9 cellular contexts compared by ENCODE assay signal in genomic region chr21:40841524-40842196, GRCh38. TPM values are rescaled to one million over a fixed set of nuclear protein-coding genes. Genes with fewer than 3 reads are reported as not detected.
DNase-seq lines count a peak whose midpoint lies in the region; ATAC-seq, FAIRE-seq and TF ChIP-seq lines count a peak whose summit lies in the region.
"Had no signal": no experiment of that assay in that cellular context is flagged by ENCODE, and none has a peak within 500 bp of the region (broad histone marks: within the 10 kb centered on the region; RNA-seq: fewer than 3 reads in every experiment).

No MANE protein-coding gene starts in this region.

- peaks cover 32% of the 10 kb centered on the region for H3K27me3 ChIP-seq in adipocyte (replicated peaks; ENCODE audit: control insufficient read depth, insufficient read depth, low read length)
- no peaks in the 10 kb centered on the region for H3K27me3 ChIP-seq in keratinocyte (ENCODE audit: control insufficient read depth, extremely low read depth, insufficient read depth, low read length)

- TF ChIP-seq CTCF in NB4 (IDR thresholded peaks at IDR 0.05; ENCODE audit: low read depth, low read length) (no peak), keratinocyte (optimal IDR thresholded peaks at IDR 0.05 in 1 of 3, IDR thresholded peaks at IDR 0.05 in 1 of 3, conservative IDR thresholded peaks at IDR 0.05 in 1 of 3; ENCODE audit: extremely low read depth in 1 of 3, insufficient read depth in 2 of 3, low read length in 3 of 3) (peak; percentile 50 to 86 (median 58)), GM10266 (IDR thresholded peaks at IDR 0.05; ENCODE audit: control insufficient read depth, insufficient read depth, low read depth, missing control alignments) (no peak)

- H3K4me1 ChIP-seq in adipocyte (ENCODE audit: control insufficient read depth, insufficient read depth, low read length) (no peaks in the 10 kb centered on the region), keratinocyte (ENCODE audit: control insufficient read depth, extremely low read depth, insufficient read depth, low read length) (peaks cover 59% of the 10 kb centered on the region)

- H3K27ac ChIP-seq in keratinocyte (ENCODE audit: control insufficient read depth, insufficient read depth, low read length): no peak overlapping the region
- H3K27ac ChIP-seq: skin epidermis had no signal

- no peaks in the 10 kb centered on the region for H3K9me1 ChIP-seq in keratinocyte (ENCODE audit: control insufficient read depth, extremely low read depth, insufficient read depth, low read length)

- H3K4me2 ChIP-seq in keratinocyte (ENCODE audit: control insufficient read depth, extremely low read depth, insufficient read depth, low read depth, low read length): peak overlapping the region; percentile 75

- no peaks in the 10 kb centered on the region for H4K20me1 ChIP-seq in keratinocyte (ENCODE audit: control insufficient read depth, extremely low read depth, insufficient read depth, low read length)

- peak; percentile 10 for DNase-seq in AG08395 (ENCODE audit: low spot score)
- DNase-seq in NB4 (ENCODE audit: low read depth): peak; percentile 13
- peak; percentile 72 for DNase-seq in adipocyte (ENCODE audit: low read depth)
- DNase-seq in keratinocyte (ENCODE audit: low read depth, low spot score): no peak
- DNase-seq in GM10266 (ENCODE audit: extremely low spot score): no peak
- no peak for DNase-seq in effector CD4-positive, alpha-beta T cell
- no peak for DNase-seq in activated CD8-positive, alpha-beta memory T cell treated with anti-CD3 and anti-CD28 coated beads for 24 hours

- H3K9ac ChIP-seq in adipocyte (ENCODE audit: low read length) (no peak overlapping the region), keratinocyte (ENCODE audit: control insufficient read depth, extremely low read depth, insufficient read depth, low read length) (peak overlapping the region; percentile 7)

- H2AFZ ChIP-seq in keratinocyte (ENCODE audit: control insufficient read depth, low read length): peak overlapping the region; percentile 76

- no peaks in the 10 kb centered on the region for H3K9me3 ChIP-seq in adipocyte (ENCODE audit: control insufficient read depth, low read length)
- H3K9me3 ChIP-seq in keratinocyte (ENCODE audit: control insufficient read depth, low read depth, low read length): no peaks in the 10 kb centered on the region

- no peak overlapping the region for H3K4me3 ChIP-seq in NB4 (ENCODE audit: low read depth, low read length)
- no peak overlapping the region for H3K4me3 ChIP-seq in adipocyte (ENCODE audit: low read length)
- peak overlapping the region in 2 of 3 experiments; percentile 44 to 50 for H3K4me3 ChIP-seq in keratinocyte (ENCODE audit: control insufficient read depth in 2 of 3, extremely low read depth in 1 of 3, insufficient read depth in 2 of 3, low read depth in 1 of 3, low read length in 3 of 3)
- H3K4me3 ChIP-seq: skin epidermis had no signal

- no peak for ATAC-seq in HG02884 (IDR thresholded peaks at IDR 0.05; ENCODE audit: unreplicated experiment)

- no peak for FAIRE-seq in keratinocyte (lab: Jason Lieb, UNC)

- H3K79me2 ChIP-seq in keratinocyte (ENCODE audit: control insufficient read depth, insufficient read depth, low read length): peaks cover 24% of the 10 kb centered on the region

- dilution Hi-C loops in keratinocyte (cut with MboI; ENCODE audit: extremely low pct_ligation_motif_present, low sequenced_read_pairs): no loop called here

- H3K36me3 ChIP-seq in adipocyte (ENCODE audit: control insufficient read depth, insufficient read depth, low read length, severe bottlenecking): no peaks in the 10 kb centered on the region
- H3K36me3 ChIP-seq in keratinocyte (ENCODE audit: control insufficient read depth in 2 of 2, extremely low read depth in 1 of 2, insufficient read depth in 2 of 2, low read length in 2 of 2): no peaks in the 10 kb centered on the region

- TF ChIP-seq POLR2A in NB4 (IDR thresholded peaks at IDR 0.05; ENCODE audit: extremely low read depth, insufficient read length): no peak

RNA-seq across cellular contexts. Expression of gene DSCAM, which starts 5.3 kb away (rescaled TPM):
- 1.5 to 3.2 TPM (median 2.1 TPM) in 3 replicates for polyA plus RNA-seq in keratinocyte
- polyA plus RNA-seq in keratinocyte (2011; ENCODE audit: low read depth): 0.45 TPM
- polyA plus RNA-seq in keratinocyte (2011; cell fraction: cytosol; rRNA removed): 1.4 TPM in 2 replicates
- 5.0 TPM in 2 replicates for polyA plus RNA-seq in keratinocyte (2011; cell fraction: nucleus; rRNA removed)
- polyA plus RNA-seq in keratinocyte (2012; ENCODE audit: low replicate concordance): 0.72 and 3.1 TPM in 2 replicates
- 4.1 to 9.3 TPM (median 6.8 TPM) in 3 replicates for polyA minus RNA-seq in keratinocyte
- 2.5 TPM for polyA minus RNA-seq in keratinocyte (2011; cell fraction: cytosol; rRNA and poly(A)+ RNA removed)
- 12.2 and 16.9 TPM in 2 replicates for polyA minus RNA-seq in keratinocyte (2011; cell fraction: nucleus; rRNA and poly(A)+ RNA removed)

Comparison
In these comparisons a context has a peak if more than half of its experiments do, and no peak if none do; other contexts are left out.
1. DNase-seq: peak in AG08395 (single experiment), NB4 (single experiment) and adipocyte (single experiment); none in keratinocyte (single experiment), GM10266 (single experiment), effector CD4-positive, alpha-beta T cell (single experiment) and activated CD8-positive, alpha-beta memory T cell treated with anti-CD3 and anti-CD28 coated beads for 24 hours (single experiment).
2. H3K4me3 ChIP-seq: peak in keratinocyte (2 of 3); none in NB4 (single experiment) and adipocyte (single experiment).
3. CTCF ChIP-seq: peak in keratinocyte (3 of 3); none in NB4 (single experiment) and GM10266 (single experiment).